33 cellular contexts compared by ENCODE assay signal in genomic region chr5:163653526-163653925, GRCh38.
"Had no signal": no experiment of that assay in that cellular context is flagged by ENCODE, and none has a peak within 500 bp of the region (broad histone marks: within the 10 kb centered on the region; RNA-seq: fewer than 3 reads in every experiment).

No MANE protein-coding gene starts in this region.

- H3K9me3 ChIP-seq: adrenal gland, body of pancreas had no signal

- ATAC-seq: activated CD8-positive, alpha-beta T cell treated with anti-CD3 and anti-CD28 coated beads for 36 hours; activated naive CD4-positive, alpha-beta T cell treated with anti-CD3 and anti-CD28 coated beads, Interleukin-2, amount 50 U/mL, for 72 hours; activated T-cell treated with anti-CD3 and anti-CD28 coated beads, Interleukin-2, amount 50 U/mL, for 4 hours; activated T-cell treated with anti-CD3 and anti-CD28 coated beads, Interleukin-2, amount 50 U/mL, for 72 hours; activated T-helper 17 cell treated with anti-CD3 and anti-CD28 coated beads, Interleukin-2, amount 50 U/mL, for 72 hours; body of pancreas had no signal

- FAIRE-seq: astrocyte, TTC549 had no signal

- H3K27me3 ChIP-seq: adrenal gland, body of pancreas, brain microvascular endothelial cell, breast epithelium had no signal

- H3K4me3 ChIP-seq: adrenal gland, body of pancreas, breast epithelium, coronary artery had no signal

- H3K36me3 ChIP-seq: adrenal gland, brain microvascular endothelial cell, breast epithelium had no signal

- H3K27ac ChIP-seq: adrenal gland, body of pancreas, brain microvascular endothelial cell, breast epithelium, coronary artery, VCaP had no signal

- H3K4me1 ChIP-seq: adrenal gland, body of pancreas, breast epithelium had no signal

- DNase-seq: activated B cell treated with CpG ODN at 0.5 μM for 24 hours; activated CD4-positive, alpha-beta memory T cell treated with anti-CD3 and anti-CD28 coated beads for 36 hours; activated CD4-positive, alpha-beta T cell treated with anti-CD3 and anti-CD28 coated beads for 4 hours; activated CD4-positive, alpha-beta T cell treated with anti-CD3 and anti-CD28 coated beads, Interleukin-2, amount 10 ng/mL, durations not matched to agents 24 days and 14 days; activated CD4-positive, alpha-beta T cell treated with anti-CD3 and anti-CD28 coated beads, Interleukin-2, amount 50 U/mL, for 1 hour; activated CD4-positive, alpha-beta T cell treated with anti-CD3 and anti-CD28 coated beads, Interleukin-2, amount 50 U/mL, for 4 hours; activated CD4-positive, CD25-positive, alpha-beta regulatory T cell treated with anti-CD3 and anti-CD28 coated beads, Interleukin-2, amount 50 U/mL, for 72 hours; activated CD8-positive, alpha-beta memory T cell treated with anti-CD3 and anti-CD28 coated beads, Interleukin-2, amount 50 U/mL, for 4 hours; activated CD8-positive, alpha-beta T cell treated with anti-CD3 and anti-CD28 coated beads for 36 hours; activated effector memory CD4-positive, alpha-beta T cell treated with anti-CD3 and anti-CD28 coated beads, Interleukin-2, amount 50 U/mL, for 16 hours; activated gamma-delta T cell treated with Interleukin-2 at 50 U/mL for 16 hours; activated naive CD4-positive, alpha-beta T cell; activated naive CD4-positive, alpha-beta T cell treated with anti-CD3 and anti-CD28 coated beads for 36 hours; activated naive CD4-positive, alpha-beta T cell treated with anti-CD3 and anti-CD28 coated beads, Interleukin-2, amount 50 U/mL, for 16 hours; activated naive CD8-positive, alpha-beta T cell treated with anti-CD3 and anti-CD28 coated beads for 36 hours; activated T-cell treated with anti-CD3 and anti-CD28 coated beads for 4 hours; activated T-cell treated with anti-CD3 and anti-CD28 coated beads, Interleukin-2, amount 50 U/mL, for 1 hour; activated T-cell treated with anti-CD3 and anti-CD28 coated beads, Interleukin-2, amount 50 U/mL, for 4 hours; activated T-cell treated with anti-CD3 and anti-CD28 coated beads, Interleukin-2, amount 50 U/mL, for 72 hours; adrenal gland; amniotic stem cell; aorta; body of pancreas; brain microvascular endothelial cell; central memory CD4-positive, alpha-beta T cell; T-helper 9 cell had no signal
